1 cellular context compared by ENCODE assay signal in the genomic region with DNA sequence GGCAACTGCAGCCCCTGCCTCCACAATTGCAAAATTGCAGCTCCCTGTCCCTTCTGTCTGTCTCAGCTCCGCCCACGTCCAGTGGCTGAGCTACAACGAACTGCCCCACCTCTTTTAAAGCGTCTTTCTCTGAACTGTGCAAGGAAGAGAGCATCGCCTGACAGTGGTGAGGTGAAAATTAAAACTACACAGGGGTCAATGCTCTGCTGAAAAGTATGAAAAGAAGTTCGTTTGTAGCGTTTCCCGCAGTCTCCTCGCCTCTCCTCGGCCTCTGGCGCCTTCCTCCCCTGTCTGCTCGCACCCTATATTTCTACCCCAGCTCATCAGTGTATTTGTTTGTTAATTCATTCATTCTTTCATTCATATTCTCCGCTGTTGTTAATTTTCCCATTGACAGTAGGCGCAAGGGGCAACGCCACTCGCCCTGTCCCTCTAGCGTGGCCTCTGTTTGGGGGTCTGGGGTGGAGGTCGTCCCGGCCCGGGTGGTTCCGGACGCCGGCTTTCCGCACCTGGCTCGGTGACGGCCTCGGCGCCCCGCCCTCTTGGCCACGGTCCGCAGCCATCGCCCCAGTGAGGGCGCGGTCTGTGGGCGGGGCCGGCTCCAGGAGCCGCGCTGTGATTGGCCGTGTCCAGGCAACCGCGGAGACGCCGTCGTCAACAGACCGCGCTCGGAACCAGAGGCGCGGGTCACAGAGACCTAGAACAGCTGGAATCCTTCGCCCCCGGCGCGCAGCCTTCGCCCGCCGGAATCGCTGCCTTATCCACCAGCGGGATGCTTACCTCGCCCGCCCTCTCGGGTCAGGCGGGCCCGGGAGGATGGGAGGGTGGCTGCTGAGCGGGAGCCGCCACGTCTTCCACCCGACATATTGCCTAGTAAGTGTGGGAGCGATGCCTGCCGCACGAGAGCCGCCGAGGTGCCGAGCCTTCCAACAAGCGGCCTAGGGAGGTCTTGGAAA.
TF ChIP-seq lines count a peak whose summit lies in the region.

A gene with protein sequence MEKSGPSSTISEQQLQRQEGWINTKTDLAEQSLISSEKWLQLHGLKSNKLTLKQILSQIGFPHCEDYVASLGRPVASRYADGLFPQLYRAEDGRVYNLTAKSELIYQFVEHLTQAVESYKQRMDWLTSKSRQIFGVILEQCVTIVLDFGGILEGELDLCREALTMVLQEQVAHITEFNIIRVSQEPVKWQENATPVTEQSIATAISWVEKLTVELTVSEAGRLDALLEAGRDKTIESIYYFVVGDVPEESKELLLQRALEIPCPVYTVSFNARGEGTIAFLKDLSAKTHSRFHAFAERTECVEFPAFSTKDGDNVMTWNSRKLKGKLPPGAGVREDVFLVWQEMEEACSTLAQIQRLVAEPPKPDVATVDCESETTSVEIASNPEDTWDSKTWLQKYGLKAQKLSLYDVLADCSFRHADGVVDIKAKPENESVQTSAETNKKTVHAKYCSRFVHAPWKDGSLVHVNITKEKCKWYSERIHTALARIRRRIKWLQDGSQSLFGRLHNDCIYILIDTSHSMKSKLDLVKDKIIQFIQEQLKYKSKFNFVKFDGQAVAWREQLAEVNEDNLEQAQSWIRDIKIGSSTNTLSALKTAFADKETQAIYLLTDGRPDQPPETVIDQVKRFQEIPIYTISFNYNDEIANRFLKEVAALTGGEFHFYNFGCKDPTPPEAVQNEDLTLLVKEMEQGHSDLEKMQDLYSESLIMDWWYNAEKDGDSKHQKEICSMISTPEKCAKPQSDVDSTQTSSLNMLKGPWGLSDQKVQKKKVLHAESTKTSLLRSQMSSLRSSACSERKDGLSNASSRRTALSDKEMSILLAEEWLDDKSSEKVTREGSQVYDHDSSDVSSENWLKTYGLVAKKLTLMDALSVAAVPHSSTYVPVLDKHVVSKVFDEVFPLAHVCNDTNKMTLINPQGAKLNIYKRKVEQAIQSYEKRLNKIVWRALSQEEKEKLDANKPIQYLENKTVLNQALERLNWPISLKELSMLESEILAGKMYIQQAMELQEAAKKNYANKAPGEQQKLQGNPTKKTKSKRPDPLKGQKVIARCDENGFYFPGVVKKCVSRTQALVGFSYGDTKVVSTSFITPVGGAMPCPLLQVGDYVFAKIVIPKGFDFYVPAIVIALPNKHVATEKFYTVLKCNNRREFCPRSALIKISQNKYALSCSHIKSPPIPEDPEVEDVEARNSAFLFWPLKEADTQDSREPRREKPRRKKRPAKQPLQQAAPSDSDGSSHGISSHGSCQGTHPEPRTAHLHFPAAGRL (N-terminal part only) (plus strand): TSS at position 677 of the 956 bp plus-strand sequence. CDS start 5,926 bp downstream, outside the sequence.

TF ChIP-seq in WTC11, 78 proteins besides CTCF, POLR2A, EP300 and RAD21 (continued from another document and continues in another):
- TF ChIP-seq SP1 (CRISPR knock-in tag; conservative IDR thresholded peaks at IDR 0.05) (peak; percentile 72), GTF2I (CRISPR knock-in tag; conservative IDR thresholded peaks at IDR 0.05) (no peak), ZNF671 (CRISPR knock-in tag; IDR thresholded peaks at IDR 0.05) (no peak), SMAD3 (CRISPR knock-in tag; IDR thresholded peaks at IDR 0.05; ENCODE audit: borderline replicate concordance) (no peak), RELA (CRISPR knock-in tag; IDR thresholded peaks at IDR 0.05; ENCODE audit: borderline replicate concordance) (no peak), NR1H2 (CRISPR knock-in tag; IDR thresholded peaks at IDR 0.05) (no peak), ZNF138 (CRISPR knock-in tag; conservative IDR thresholded peaks at IDR 0.05) (no peak), FOXP1 (CRISPR knock-in tag; IDR thresholded peaks at IDR 0.05; ENCODE audit: borderline replicate concordance) (0 out of 2 replicates have a peak, but pooled peaks have one; percentile 21), ATF1 (CRISPR knock-in tag; IDR thresholded peaks at IDR 0.05) (no peak), NR2C2 (CRISPR knock-in tag; IDR thresholded peaks at IDR 0.05) (no peak), IRF2 (CRISPR knock-in tag; IDR thresholded peaks at IDR 0.05; ENCODE audit: borderline replicate concordance, low read depth) (no peak), HMGA2 (CRISPR knock-in tag; IDR thresholded peaks at IDR 0.05) (no peak), CREM (CRISPR knock-in tag; IDR thresholded peaks at IDR 0.05) (no peak), ZNF396 (CRISPR knock-in tag; IDR thresholded peaks at IDR 0.05; ENCODE audit: borderline replicate concordance) (no peak)
- TF ChIP-seq, protein P1, sequence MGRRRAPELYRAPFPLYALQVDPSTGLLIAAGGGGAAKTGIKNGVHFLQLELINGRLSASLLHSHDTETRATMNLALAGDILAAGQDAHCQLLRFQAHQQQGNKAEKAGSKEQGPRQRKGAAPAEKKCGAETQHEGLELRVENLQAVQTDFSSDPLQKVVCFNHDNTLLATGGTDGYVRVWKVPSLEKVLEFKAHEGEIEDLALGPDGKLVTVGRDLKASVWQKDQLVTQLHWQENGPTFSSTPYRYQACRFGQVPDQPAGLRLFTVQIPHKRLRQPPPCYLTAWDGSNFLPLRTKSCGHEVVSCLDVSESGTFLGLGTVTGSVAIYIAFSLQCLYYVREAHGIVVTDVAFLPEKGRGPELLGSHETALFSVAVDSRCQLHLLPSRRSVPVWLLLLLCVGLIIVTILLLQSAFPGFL (CRISPR knock-in tag; IDR thresholded peaks at IDR 0.05; ENCODE audit: borderline replicate concordance): no peak
- TF ChIP-seq, protein P2, sequence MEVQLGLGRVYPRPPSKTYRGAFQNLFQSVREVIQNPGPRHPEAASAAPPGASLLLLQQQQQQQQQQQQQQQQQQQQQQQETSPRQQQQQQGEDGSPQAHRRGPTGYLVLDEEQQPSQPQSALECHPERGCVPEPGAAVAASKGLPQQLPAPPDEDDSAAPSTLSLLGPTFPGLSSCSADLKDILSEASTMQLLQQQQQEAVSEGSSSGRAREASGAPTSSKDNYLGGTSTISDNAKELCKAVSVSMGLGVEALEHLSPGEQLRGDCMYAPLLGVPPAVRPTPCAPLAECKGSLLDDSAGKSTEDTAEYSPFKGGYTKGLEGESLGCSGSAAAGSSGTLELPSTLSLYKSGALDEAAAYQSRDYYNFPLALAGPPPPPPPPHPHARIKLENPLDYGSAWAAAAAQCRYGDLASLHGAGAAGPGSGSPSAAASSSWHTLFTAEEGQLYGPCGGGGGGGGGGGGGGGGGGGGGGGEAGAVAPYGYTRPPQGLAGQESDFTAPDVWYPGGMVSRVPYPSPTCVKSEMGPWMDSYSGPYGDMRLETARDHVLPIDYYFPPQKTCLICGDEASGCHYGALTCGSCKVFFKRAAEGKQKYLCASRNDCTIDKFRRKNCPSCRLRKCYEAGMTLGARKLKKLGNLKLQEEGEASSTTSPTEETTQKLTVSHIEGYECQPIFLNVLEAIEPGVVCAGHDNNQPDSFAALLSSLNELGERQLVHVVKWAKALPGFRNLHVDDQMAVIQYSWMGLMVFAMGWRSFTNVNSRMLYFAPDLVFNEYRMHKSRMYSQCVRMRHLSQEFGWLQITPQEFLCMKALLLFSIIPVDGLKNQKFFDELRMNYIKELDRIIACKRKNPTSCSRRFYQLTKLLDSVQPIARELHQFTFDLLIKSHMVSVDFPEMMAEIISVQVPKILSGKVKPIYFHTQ (CRISPR knock-in tag; IDR thresholded peaks at IDR 0.05): no peak
- TF ChIP-seq, protein P3, sequence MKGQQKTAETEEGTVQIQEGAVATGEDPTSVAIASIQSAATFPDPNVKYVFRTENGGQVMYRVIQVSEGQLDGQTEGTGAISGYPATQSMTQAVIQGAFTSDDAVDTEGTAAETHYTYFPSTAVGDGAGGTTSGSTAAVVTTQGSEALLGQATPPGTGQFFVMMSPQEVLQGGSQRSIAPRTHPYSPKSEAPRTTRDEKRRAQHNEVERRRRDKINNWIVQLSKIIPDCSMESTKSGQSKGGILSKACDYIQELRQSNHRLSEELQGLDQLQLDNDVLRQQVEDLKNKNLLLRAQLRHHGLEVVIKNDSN (CRISPR knock-in tag; IDR thresholded peaks at IDR 0.05): 0 out of 2 replicates have a peak, but pooled peaks have one; percentile 37
- TF ChIP-seq, protein P4, sequence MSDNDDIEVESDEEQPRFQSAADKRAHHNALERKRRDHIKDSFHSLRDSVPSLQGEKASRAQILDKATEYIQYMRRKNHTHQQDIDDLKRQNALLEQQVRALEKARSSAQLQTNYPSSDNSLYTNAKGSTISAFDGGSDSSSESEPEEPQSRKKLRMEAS (CRISPR knock-in tag; IDR thresholded peaks at IDR 0.05): peak; percentile 67
- TF ChIP-seq, protein P5, sequence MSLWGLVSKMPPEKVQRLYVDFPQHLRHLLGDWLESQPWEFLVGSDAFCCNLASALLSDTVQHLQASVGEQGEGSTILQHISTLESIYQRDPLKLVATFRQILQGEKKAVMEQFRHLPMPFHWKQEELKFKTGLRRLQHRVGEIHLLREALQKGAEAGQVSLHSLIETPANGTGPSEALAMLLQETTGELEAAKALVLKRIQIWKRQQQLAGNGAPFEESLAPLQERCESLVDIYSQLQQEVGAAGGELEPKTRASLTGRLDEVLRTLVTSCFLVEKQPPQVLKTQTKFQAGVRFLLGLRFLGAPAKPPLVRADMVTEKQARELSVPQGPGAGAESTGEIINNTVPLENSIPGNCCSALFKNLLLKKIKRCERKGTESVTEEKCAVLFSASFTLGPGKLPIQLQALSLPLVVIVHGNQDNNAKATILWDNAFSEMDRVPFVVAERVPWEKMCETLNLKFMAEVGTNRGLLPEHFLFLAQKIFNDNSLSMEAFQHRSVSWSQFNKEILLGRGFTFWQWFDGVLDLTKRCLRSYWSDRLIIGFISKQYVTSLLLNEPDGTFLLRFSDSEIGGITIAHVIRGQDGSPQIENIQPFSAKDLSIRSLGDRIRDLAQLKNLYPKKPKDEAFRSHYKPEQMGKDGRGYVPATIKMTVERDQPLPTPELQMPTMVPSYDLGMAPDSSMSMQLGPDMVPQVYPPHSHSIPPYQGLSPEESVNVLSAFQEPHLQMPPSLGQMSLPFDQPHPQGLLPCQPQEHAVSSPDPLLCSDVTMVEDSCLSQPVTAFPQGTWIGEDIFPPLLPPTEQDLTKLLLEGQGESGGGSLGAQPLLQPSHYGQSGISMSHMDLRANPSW (CRISPR knock-in tag; conservative IDR thresholded peaks at IDR 0.05; ENCODE audit: low read depth): no peak
- TF ChIP-seq, protein P6, sequence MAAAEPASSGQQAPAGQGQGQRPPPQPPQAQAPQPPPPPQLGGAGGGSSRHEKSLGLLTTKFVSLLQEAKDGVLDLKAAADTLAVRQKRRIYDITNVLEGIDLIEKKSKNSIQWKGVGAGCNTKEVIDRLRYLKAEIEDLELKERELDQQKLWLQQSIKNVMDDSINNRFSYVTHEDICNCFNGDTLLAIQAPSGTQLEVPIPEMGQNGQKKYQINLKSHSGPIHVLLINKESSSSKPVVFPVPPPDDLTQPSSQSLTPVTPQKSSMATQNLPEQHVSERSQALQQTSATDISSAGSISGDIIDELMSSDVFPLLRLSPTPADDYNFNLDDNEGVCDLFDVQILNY (CRISPR knock-in tag; IDR thresholded peaks at IDR 0.05): no peak
- TF ChIP-seq, protein P7, sequence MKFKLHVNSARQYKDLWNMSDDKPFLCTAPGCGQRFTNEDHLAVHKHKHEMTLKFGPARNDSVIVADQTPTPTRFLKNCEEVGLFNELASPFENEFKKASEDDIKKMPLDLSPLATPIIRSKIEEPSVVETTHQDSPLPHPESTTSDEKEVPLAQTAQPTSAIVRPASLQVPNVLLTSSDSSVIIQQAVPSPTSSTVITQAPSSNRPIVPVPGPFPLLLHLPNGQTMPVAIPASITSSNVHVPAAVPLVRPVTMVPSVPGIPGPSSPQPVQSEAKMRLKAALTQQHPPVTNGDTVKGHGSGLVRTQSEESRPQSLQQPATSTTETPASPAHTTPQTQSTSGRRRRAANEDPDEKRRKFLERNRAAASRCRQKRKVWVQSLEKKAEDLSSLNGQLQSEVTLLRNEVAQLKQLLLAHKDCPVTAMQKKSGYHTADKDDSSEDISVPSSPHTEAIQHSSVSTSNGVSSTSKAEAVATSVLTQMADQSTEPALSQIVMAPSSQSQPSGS (CRISPR knock-in tag; IDR thresholded peaks at IDR 0.05; ENCODE audit: borderline replicate concordance, low read depth): no peak
- TF ChIP-seq, protein P8, sequence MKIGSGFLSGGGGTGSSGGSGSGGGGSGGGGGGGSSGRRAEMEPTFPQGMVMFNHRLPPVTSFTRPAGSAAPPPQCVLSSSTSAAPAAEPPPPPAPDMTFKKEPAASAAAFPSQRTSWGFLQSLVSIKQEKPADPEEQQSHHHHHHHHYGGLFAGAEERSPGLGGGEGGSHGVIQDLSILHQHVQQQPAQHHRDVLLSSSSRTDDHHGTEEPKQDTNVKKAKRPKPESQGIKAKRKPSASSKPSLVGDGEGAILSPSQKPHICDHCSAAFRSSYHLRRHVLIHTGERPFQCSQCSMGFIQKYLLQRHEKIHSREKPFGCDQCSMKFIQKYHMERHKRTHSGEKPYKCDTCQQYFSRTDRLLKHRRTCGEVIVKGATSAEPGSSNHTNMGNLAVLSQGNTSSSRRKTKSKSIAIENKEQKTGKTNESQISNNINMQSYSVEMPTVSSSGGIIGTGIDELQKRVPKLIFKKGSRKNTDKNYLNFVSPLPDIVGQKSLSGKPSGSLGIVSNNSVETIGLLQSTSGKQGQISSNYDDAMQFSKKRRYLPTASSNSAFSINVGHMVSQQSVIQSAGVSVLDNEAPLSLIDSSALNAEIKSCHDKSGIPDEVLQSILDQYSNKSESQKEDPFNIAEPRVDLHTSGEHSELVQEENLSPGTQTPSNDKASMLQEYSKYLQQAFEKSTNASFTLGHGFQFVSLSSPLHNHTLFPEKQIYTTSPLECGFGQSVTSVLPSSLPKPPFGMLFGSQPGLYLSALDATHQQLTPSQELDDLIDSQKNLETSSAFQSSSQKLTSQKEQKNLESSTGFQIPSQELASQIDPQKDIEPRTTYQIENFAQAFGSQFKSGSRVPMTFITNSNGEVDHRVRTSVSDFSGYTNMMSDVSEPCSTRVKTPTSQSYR (CRISPR knock-in tag; IDR thresholded peaks at IDR 0.05): no peak
- TF ChIP-seq, protein P9, sequence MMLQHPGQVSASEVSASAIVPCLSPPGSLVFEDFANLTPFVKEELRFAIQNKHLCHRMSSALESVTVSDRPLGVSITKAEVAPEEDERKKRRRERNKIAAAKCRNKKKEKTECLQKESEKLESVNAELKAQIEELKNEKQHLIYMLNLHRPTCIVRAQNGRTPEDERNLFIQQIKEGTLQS (CRISPR knock-in tag; conservative IDR thresholded peaks at IDR 0.05): no peak
